28 cellular contexts compared by ENCODE assay signal in genomic region chr13:53703371-53704080, GRCh38.
"Had no signal": no experiment of that assay in that cellular context is flagged by ENCODE, and none has a peak within 500 bp of the region (broad histone marks: within the 10 kb centered on the region; RNA-seq: fewer than 3 reads in every experiment).

No MANE protein-coding gene starts in this region.

- H3K27ac Mint-ChIP-seq: stimulated activated effector memory CD8-positive, alpha-beta T cell treated with anti-CD3 and anti-CD28 coated beads, Interleukin-12 subunit alpha, Interleukin-12 subunit beta, amount 100 ng/mL, for 72 hours; stimulated activated memory B cell treated with anti-CD40 and anti-IgM and Interleukin-4, amounts not matched to agents 10 μg/mL and 1 μg/mL and 100 μg/mL, for 72 hours; stimulated activated naive B cell treated with anti-CD40 and anti-IgM and Interleukin-4, amounts not matched to agents 10 μg/mL and 1 μg/mL and 100 μg/mL, for 72 hours; stimulated activated naive CD8-positive, alpha-beta T cell treated with anti-CD3 and anti-CD28 coated beads, Interleukin-15, amount 100 ng/mL, for 72 hours; stimulated activated naive CD8-positive, alpha-beta T cell treated with anti-CD3 and anti-CD28 coated beads, Interleukin-15, Interleukin-2, amounts not matched to agents 100 ng/mL and 50 ng/mL, for 24 hours; type B pancreatic cell had no signal

- H3K27ac ChIP-seq: stomach, suprapubic skin, testis, thoracic aorta, thyroid gland, tibial artery, tibial nerve, transverse colon, upper lobe of left lung, upper lobe of right lung, vagina had no signal

- H3K9me3 ChIP-seq: testis, thyroid gland, transverse colon, upper lobe of right lung, vagina had no signal

- H3K27me3 Mint-ChIP-seq: stimulated activated memory B cell treated with anti-CD40 and anti-IgM and Interleukin-4, amounts not matched to agents 10 μg/mL and 1 μg/mL and 100 μg/mL, for 72 hours; stimulated activated naive B cell treated with anti-CD40 and anti-IgM and Interleukin-4, amounts not matched to agents 10 μg/mL and 1 μg/mL and 100 μg/mL, for 72 hours; stimulated activated naive CD8-positive, alpha-beta T cell treated with anti-CD3 and anti-CD28 coated beads, Interleukin-15, amount 100 ng/mL, for 72 hours; stimulated activated naive CD8-positive, alpha-beta T cell treated with anti-CD3 and anti-CD28 coated beads, Interleukin-15, Interleukin-2, amounts not matched to agents 100 ng/mL and 50 ng/mL, for 24 hours; type B pancreatic cell had no signal

- DNase-seq: stimulated activated CD4-positive, alpha-beta T cell treated with anti-CD3 and anti-CD28 coated beads, Interleukin-2, amount 100 ng/mL, for 48 hours; stimulated activated CD4-positive, alpha-beta T cell treated with anti-CD3 and anti-CD28 coated beads, Interleukin-4, amount 100 ng/mL, for 1 hour; stimulated activated CD4-positive, alpha-beta T cell treated with anti-CD3 and anti-CD28 coated beads, Interleukin-4, amount 100 ng/mL, for 24 hours; stimulated activated CD4-positive, alpha-beta T cell treated with anti-CD3 and anti-CD28 coated beads, Interleukin-4, amount 100 ng/mL, for 4 hours; stimulated activated CD8-positive, alpha-beta memory T cell treated with anti-CD3 and anti-CD28 coated beads, Interleukin-4, amount 100 ng/mL, for 48 hours; stimulated activated naive B cell treated with anti-CD40 and anti-IgM and Interleukin-4, amounts not matched to agents 10 μg/mL and 1 μg/mL and 100 μg/mL, for 72 hours; stimulated activated naive CD4-positive, alpha-beta T cell; stimulated activated naive CD4-positive, alpha-beta T cell treated with Interleukin-2 at 50 U/mL for 16 hours; stimulated activated naive CD8-positive, alpha-beta T cell treated with anti-CD3 and anti-CD28 coated beads, Interleukin-15, amount 100 ng/mL, for 72 hours; stimulated activated naive CD8-positive, alpha-beta T cell treated with anti-CD3 and anti-CD28 coated beads, Interleukin-15, Interleukin-2, amounts not matched to agents 100 U/mL and 50 U/mL, for 24 hours; stomach; substantia nigra; testis; thyroid gland; tibial artery; transverse colon; trophoblast cell; upper lobe of left lung; upper lobe of right lung had no signal

- ATAC-seq: stimulated activated effector memory CD8-positive, alpha-beta T cell treated with anti-CD3 and anti-CD28 coated beads, Interleukin-12 subunit alpha, Interleukin-12 subunit beta, amount 100 ng/mL, for 72 hours; stimulated activated memory B cell treated with anti-CD40 and anti-IgM and Interleukin-4, amounts not matched to agents 10 μg/mL and 1 μg/mL and 100 μg/mL, for 72 hours; stimulated activated naive B cell treated with anti-CD40 and anti-IgM and Interleukin-4, amounts not matched to agents 10 μg/mL and 1 μg/mL and 100 μg/mL, for 72 hours; stimulated activated naive CD8-positive, alpha-beta T cell treated with anti-CD3 and anti-CD28 coated beads, Interleukin-15, amount 100 ng/mL, for 72 hours; stimulated activated naive CD8-positive, alpha-beta T cell treated with anti-CD3 and anti-CD28 coated beads, Interleukin-15, Interleukin-2, amounts not matched to agents 100 U/mL and 50 U/mL, for 24 hours; upper lobe of right lung had no signal

- H3K36me3 ChIP-seq: stomach, suprapubic skin, thoracic aorta, thyroid gland, tibial artery, tibial nerve, transverse colon, upper lobe of left lung, upper lobe of right lung, vagina had no signal

- H3K4me3 Mint-ChIP-seq: stimulated activated effector memory CD8-positive, alpha-beta T cell treated with anti-CD3 and anti-CD28 coated beads, Interleukin-12 subunit alpha, Interleukin-12 subunit beta, amount 100 ng/mL, for 72 hours; stimulated activated memory B cell treated with anti-CD40 and anti-IgM and Interleukin-4, amounts not matched to agents 10 μg/mL and 1 μg/mL and 100 μg/mL, for 72 hours; stimulated activated naive B cell treated with anti-CD40 and anti-IgM and Interleukin-4, amounts not matched to agents 10 μg/mL and 1 μg/mL and 100 μg/mL, for 72 hours; stimulated activated naive CD8-positive, alpha-beta T cell treated with anti-CD3 and anti-CD28 coated beads, Interleukin-15, amount 100 ng/mL, for 72 hours; stimulated activated naive CD8-positive, alpha-beta T cell treated with anti-CD3 and anti-CD28 coated beads, Interleukin-15, Interleukin-2, amounts not matched to agents 100 ng/mL and 50 ng/mL, for 24 hours; type B pancreatic cell had no signal

- H3K4me3 ChIP-seq: stomach, suprapubic skin, testis, thoracic aorta, thyroid gland, tibial artery, tibial nerve, transverse colon, upper lobe of left lung, upper lobe of right lung, vagina had no signal

- H3K4me1 Mint-ChIP-seq: stimulated activated effector memory CD8-positive, alpha-beta T cell treated with anti-CD3 and anti-CD28 coated beads, Interleukin-12 subunit alpha, Interleukin-12 subunit beta, amount 100 ng/mL, for 72 hours; stimulated activated memory B cell treated with anti-CD40 and anti-IgM and Interleukin-4, amounts not matched to agents 10 μg/mL and 1 μg/mL and 100 μg/mL, for 72 hours; stimulated activated naive B cell treated with anti-CD40 and anti-IgM and Interleukin-4, amounts not matched to agents 10 μg/mL and 1 μg/mL and 100 μg/mL, for 72 hours; stimulated activated naive CD8-positive, alpha-beta T cell treated with anti-CD3 and anti-CD28 coated beads, Interleukin-15, amount 100 ng/mL, for 72 hours had no signal

- H3K4me1 ChIP-seq: stomach, suprapubic skin, testis, thyroid gland, tibial artery, tibial nerve, transverse colon, upper lobe of left lung, upper lobe of right lung, vagina had no signal

- H3K36me3 Mint-ChIP-seq: stimulated activated effector memory CD8-positive, alpha-beta T cell treated with anti-CD3 and anti-CD28 coated beads, Interleukin-12 subunit alpha, Interleukin-12 subunit beta, amount 100 ng/mL, for 72 hours; stimulated activated memory B cell treated with anti-CD40 and anti-IgM and Interleukin-4, amounts not matched to agents 10 μg/mL and 1 μg/mL and 100 μg/mL, for 72 hours; stimulated activated naive B cell treated with anti-CD40 and anti-IgM and Interleukin-4, amounts not matched to agents 10 μg/mL and 1 μg/mL and 100 μg/mL, for 72 hours; type B pancreatic cell had no signal

- FAIRE-seq: urothelium cell line had no signal

- H3K27me3 ChIP-seq: stomach, suprapubic skin, testis, thyroid gland, tibial artery, tibial nerve, transverse colon, upper lobe of left lung, upper lobe of right lung, vagina had no signal
